In genomic region chr15:85671156-85671555, GRCh38 we compare ENCODE assay signal across 17 cellular contexts.
DNase-seq lines count a peak whose midpoint lies in the region; ATAC-seq, FAIRE-seq and TF ChIP-seq lines count a peak whose summit lies in the region.
"Had no signal": no experiment of that assay in that cellular context is flagged by ENCODE, and none has a peak within 500 bp of the region (broad histone marks: within the 10 kb centered on the region; RNA-seq: fewer than 3 reads in every experiment).

No MANE protein-coding gene starts in this region.

- H3K9me3 Mint-ChIP-seq in HFFc6: no peaks in the 10 kb centered on the region
- H3K9me3 Mint-ChIP-seq: naive B cell had no signal

- no peak for FAIRE-seq in bronchial epithelial cell (lab: Jason Lieb, UNC)

- no peak overlapping the region for H3K9ac ChIP-seq in subcutaneous abdominal adipose tissue (ENCODE audit: low read length in 5 of 5)
- H3K9ac ChIP-seq: BLaER1 had no signal

- H3K27me3 ChIP-seq in bronchial epithelial cell (ENCODE audit: control insufficient read depth, insufficient read depth, low read length) (no peaks in the 10 kb centered on the region), lung (ENCODE audit: control insufficient read depth, insufficient read depth) (no peaks in the 10 kb centered on the region), subcutaneous abdominal adipose tissue (ENCODE audit: control insufficient read depth in 5 of 5, insufficient read depth in 4 of 5, low read length in 5 of 5) (no peaks in the 10 kb centered on the region)
- H3K27me3 ChIP-seq: BLaER1, brain microvascular endothelial cell had no signal

- peaks cover 28% of the 10 kb centered on the region for H3K36me3 Mint-ChIP-seq in HFFc6 (ENCODE audit: low read depth)

- peak overlapping the region; percentile 83 for H3K27ac Mint-ChIP-seq in HFFc6

- H3K4me3 ChIP-seq in bronchial epithelial cell (ENCODE audit: low read depth, low read length) (no peak overlapping the region), lung (no peak overlapping the region), subcutaneous abdominal adipose tissue (ENCODE audit: low read depth in 1 of 5, low read length in 5 of 5) (no peak overlapping the region)
- H3K4me3 ChIP-seq: BLaER1, HAP-1 had no signal

- H3K4me1 Mint-ChIP-seq in HFFc6 (ENCODE audit: low read depth): peaks cover 66% of the 10 kb centered on the region

- H3K4me3 Mint-ChIP-seq in HFFc6: no peak overlapping the region
- H3K4me3 Mint-ChIP-seq: naive B cell had no signal

- H3K36me3 ChIP-seq in bronchial epithelial cell (ENCODE audit: control insufficient read depth, insufficient read depth, low read length): peaks cover 2% of the 10 kb centered on the region
- peaks cover 23 to 29% of the 10 kb centered on the region in 2 donors for H3K36me3 ChIP-seq in lung (ENCODE audit: control insufficient read depth in 2 of 2, insufficient read depth in 2 of 2, low read length in 2 of 2)
- H3K36me3 ChIP-seq in subcutaneous abdominal adipose tissue (ENCODE audit: control insufficient read depth in 5 of 5, insufficient read depth in 5 of 5, low read length in 5 of 5): peaks cover 5 to 41% (median 20%) of the 10 kb centered on the region in 5 donors
- H3K36me3 ChIP-seq: HAP-1 had no signal

- H3K9me3 ChIP-seq in lung (ENCODE audit: control insufficient read depth in 2 of 2, insufficient read depth in 1 of 2, low read length in 1 of 2): no peaks in the 10 kb centered on the region
- H3K9me3 ChIP-seq in subcutaneous abdominal adipose tissue (ENCODE audit: control insufficient read depth in 5 of 5, low read length in 5 of 5): no peaks in the 10 kb centered on the region
- H3K9me3 ChIP-seq: BLaER1, HAP-1 had no signal

- ATAC-seq in lung (ENCODE audit: insufficient read depth, low FRiP score): no peak
- no peak for ATAC-seq in GM19463 (IDR thresholded peaks at IDR 0.05; ENCODE audit: unreplicated experiment)

- peak overlapping the region; percentile 59 to 69 for H3K27ac ChIP-seq in lung (ENCODE audit: low read depth in 1 of 2, low read length in 1 of 2)
- peak overlapping the region; percentile 26 for H3K27ac ChIP-seq in subcutaneous abdominal adipose tissue (ENCODE audit: low read depth, low read length)
- H3K27ac ChIP-seq: BLaER1, brain microvascular endothelial cell had no signal

- TF ChIP-seq CTCF in HFFc6 (IDR thresholded peaks at IDR 0.05) (no peak), bronchial epithelial cell (IDR thresholded peaks at IDR 0.05; ENCODE audit: insufficient read depth, low read length, severe bottlenecking) (no peak), lung (IDR thresholded peaks at IDR 0.05; ENCODE audit: control extremely low read depth, extremely low read depth) (no peak)

- WGBS in lung, 2 donors: 87 to 100% methylated on average over 1 of the region's 1 CpG

- H3K4me1 ChIP-seq in lung (ENCODE audit: control insufficient read depth in 2 of 2, insufficient read depth in 2 of 2, low read length in 2 of 2) (peaks cover 4 to 36% of the 10 kb centered on the region in 2 donors), subcutaneous abdominal adipose tissue (ENCODE audit: control insufficient read depth in 5 of 5, insufficient read depth in 5 of 5, low read length in 5 of 5) (peaks cover 2 to 39% (median 19%) of the 10 kb centered on the region in 5 donors)
- H3K4me1 ChIP-seq: HAP-1 had no signal

- H3K27me3 Mint-ChIP-seq in HFFc6 (ENCODE audit: insufficient read depth): no peaks in the 10 kb centered on the region; the same call in 1 of the 2 replicates
- H3K27me3 Mint-ChIP-seq: naive B cell had no signal

- DNase-seq in HFFc6 (no peak), bronchial epithelial cell (ENCODE audit: low read depth) (peak; percentile 33), lung (ENCODE audit: low spot score) (no peak), T-helper 1 cell (no peak), AG08396 (ENCODE audit: low spot score) (no peak)
- DNase-seq: activated gamma-delta T cell treated with Interleukin-2 at 50 U/mL for 16 hours; brain microvascular endothelial cell; DND-41; glutamatergic neuron; kidney glomerular epithelial cell; naive B cell; NCI-H1092 treated with DMSO at 0.1 percent for 48 hours; stimulated activated naive CD4-positive, alpha-beta T cell treated with Interleukin-2 at 50 U/mL for 16 hours had no signal
